In the genomic region with DNA sequence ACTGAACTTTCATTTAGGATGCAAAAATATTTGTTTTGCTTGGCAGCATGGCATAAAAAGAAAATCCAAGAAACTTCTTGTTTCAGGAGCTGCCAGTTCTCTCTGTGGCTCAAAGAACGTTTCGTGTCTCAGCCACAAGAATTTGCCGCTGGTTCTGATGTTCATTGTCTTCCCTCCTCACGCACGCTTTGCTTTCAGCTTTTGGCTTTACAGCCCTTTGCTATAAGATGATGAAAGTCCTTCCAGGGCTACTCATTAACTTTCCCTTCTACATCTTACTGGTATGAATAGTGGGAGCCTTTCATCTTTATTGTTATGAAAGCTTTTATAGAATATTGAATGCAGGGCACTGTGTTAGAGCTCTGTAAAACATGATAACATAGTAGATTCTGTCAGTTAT, we compare ENCODE assay signal across 15 cellular contexts.
DNase-seq lines count a peak whose midpoint lies in the region; ATAC-seq and TF ChIP-seq lines count a peak whose summit lies in the region.
"Had no signal": no experiment of that assay in that cellular context is flagged by ENCODE, and none has a peak within 500 bp of the region (broad histone marks: within the 10 kb centered on the region; RNA-seq: fewer than 3 reads in every experiment).

No MANE protein-coding gene starts in this region.

- no peaks in the 10 kb centered on the region for H3K4me1 Mint-ChIP-seq in activated CD4-positive, alpha-beta memory T cell treated with anti-CD3 and anti-CD28 coated beads for 36 hours (ENCODE audit: low read depth)

- H3K4me3 Mint-ChIP-seq in activated CD4-positive, alpha-beta memory T cell treated with anti-CD3 and anti-CD28 coated beads for 36 hours: no peak overlapping the region
- H3K4me3 Mint-ChIP-seq: effector memory CD8-positive, alpha-beta T cell; type B pancreatic cell had no signal

- no peak for TF ChIP-seq POLR2A in prostate gland (IDR thresholded peaks at IDR 0.05)

- WGBS in prostate gland: 12% methylated on average over 5 of the region's 5 CpGs

- no peaks in the 10 kb centered on the region for H3K9me3 Mint-ChIP-seq in activated CD4-positive, alpha-beta memory T cell treated with anti-CD3 and anti-CD28 coated beads for 36 hours

- H3K27ac Mint-ChIP-seq in activated CD4-positive, alpha-beta memory T cell treated with anti-CD3 and anti-CD28 coated beads for 36 hours: no peak overlapping the region
- H3K27ac Mint-ChIP-seq: effector memory CD8-positive, alpha-beta T cell; type B pancreatic cell had no signal

- H3K27me3 Mint-ChIP-seq in activated CD4-positive, alpha-beta memory T cell treated with anti-CD3 and anti-CD28 coated beads for 36 hours: no peaks in the 10 kb centered on the region
- H3K27me3 Mint-ChIP-seq: type B pancreatic cell had no signal

- H3K4me3 ChIP-seq in MG63: peak overlapping the region; percentile 20; the same call in 1 of the 2 replicates
- H3K4me3 ChIP-seq in epithelial cell of proximal tubule (ENCODE audit: low read depth, low read length): peak overlapping the region; percentile 21
- no peak overlapping the region for H3K4me3 ChIP-seq in mucosa of descending colon
- H3K4me3 ChIP-seq in prostate gland: no peak overlapping the region

- TF ChIP-seq CTCF in AG09319 (IDR thresholded peaks at IDR 0.05; ENCODE audit: low read depth, low read length): no peak
- TF ChIP-seq CTCF in epithelial cell of proximal tubule (conservative IDR thresholded peaks at IDR 0.05; ENCODE audit: low read depth, low read length): no peak
- TF ChIP-seq CTCF in mucosa of descending colon (IDR thresholded peaks at IDR 0.05): no peak
- TF ChIP-seq CTCF in prostate gland (IDR thresholded peaks at IDR 0.05): no peak

- CTCF ChIA-PET in activated CD4-positive, alpha-beta memory T cell treated with anti-CD3 and anti-CD28 coated beads for 36 hours (lab: Charles Lee): no interaction called here

- no peaks in the 10 kb centered on the region for H3K36me3 Mint-ChIP-seq in activated CD4-positive, alpha-beta memory T cell treated with anti-CD3 and anti-CD28 coated beads for 36 hours

- H3K4me1 ChIP-seq in mucosa of descending colon (ENCODE audit: low read depth) (no peaks in the 10 kb centered on the region), prostate gland (replicated peaks) (no peaks in the 10 kb centered on the region)

- no peaks in the 10 kb centered on the region for H3K27me3 ChIP-seq in MG63
- H3K27me3 ChIP-seq in prostate gland (replicated peaks; ENCODE audit: insufficient read depth): no peaks in the 10 kb centered on the region

- peak; percentile 90 for ATAC-seq in mucosa of descending colon
- no peak for ATAC-seq in GM18873 (IDR thresholded peaks at IDR 0.05; ENCODE audit: low FRiP score, unreplicated experiment)
- ATAC-seq: activated CD4-positive, CD25-positive, alpha-beta regulatory T cell treated with anti-CD3 and anti-CD28 coated beads, Interleukin-2, amount 50 U/mL, for 24 hours; effector memory CD8-positive, alpha-beta T cell had no signal

- intact Hi-C loops in mucosa of descending colon (cut with DNase I, micrococcal nuclease) (no loop called here), prostate gland (cut with DNase I) (loop anchor here (5.0 kb wide), 1 partner anchor 245 kb away; no protein-coding TSS in a partner anchor)
- intact Hi-C loops in activated CD4-positive, alpha-beta memory T cell treated with anti-CD3 and anti-CD28 coated beads for 36 hours (cut with micrococcal nuclease): no loop called here

- DNase-seq in AG09319 (ENCODE audit: extremely low read depth, low read depth) (peak; percentile 92), MG63 (peak; percentile 71), epithelial cell of proximal tubule (ENCODE audit: low read depth) (peak; percentile 63), mucosa of descending colon (peak in 1 of 3 donors; percentile 22), SHP77 (lab: John Stamatoyannopoulos, UW) (no peak), prostate gland (ENCODE audit: low spot score) (no peak)
- no peak for DNase-seq in activated CD4-positive, alpha-beta memory T cell treated with anti-CD3 and anti-CD28 coated beads for 36 hours
- DNase-seq: activated T-cell treated with anti-CD3 and anti-CD28 coated beads for 4 hours; DMS79 treated with DMSO at 0.1 percent for 48 hours; effector memory CD8-positive, alpha-beta T cell; head of caudate nucleus; SW 1271 had no signal

- H3K9me3 ChIP-seq in MG63 (no peaks in the 10 kb centered on the region), mucosa of descending colon (no peaks in the 10 kb centered on the region), prostate gland (no peaks in the 10 kb centered on the region)

- POLR2A ChIA-PET in activated CD4-positive, alpha-beta memory T cell treated with anti-CD3 and anti-CD28 coated beads for 36 hours (lab: Charles Lee): no interaction called here

- no peak overlapping the region for H3K27ac ChIP-seq in prostate gland

- H3K36me3 ChIP-seq in MG63 (no peaks in the 10 kb centered on the region), mucosa of descending colon (ENCODE audit: low read depth) (no peaks in the 10 kb centered on the region), prostate gland (no peaks in the 10 kb centered on the region)

Comparison
In these comparisons a context has a peak if more than half of its experiments do, and no peak if none do; other contexts are left out.
1. DNase-seq: peak in AG09319 (single experiment), MG63 (single experiment) and epithelial cell of proximal tubule (single experiment); none in SHP77 (0 of 2), prostate gland (single experiment) and activated CD4-positive, alpha-beta memory T cell treated with anti-CD3 and anti-CD28 coated beads for 36 hours (single experiment).
2. H3K4me3 ChIP-seq: peak in MG63 (single experiment) and epithelial cell of proximal tubule (single experiment); none in mucosa of descending colon (single experiment) and prostate gland (0 of 2).